1 cellular context compared by ENCODE assay signal in the genomic region with DNA sequence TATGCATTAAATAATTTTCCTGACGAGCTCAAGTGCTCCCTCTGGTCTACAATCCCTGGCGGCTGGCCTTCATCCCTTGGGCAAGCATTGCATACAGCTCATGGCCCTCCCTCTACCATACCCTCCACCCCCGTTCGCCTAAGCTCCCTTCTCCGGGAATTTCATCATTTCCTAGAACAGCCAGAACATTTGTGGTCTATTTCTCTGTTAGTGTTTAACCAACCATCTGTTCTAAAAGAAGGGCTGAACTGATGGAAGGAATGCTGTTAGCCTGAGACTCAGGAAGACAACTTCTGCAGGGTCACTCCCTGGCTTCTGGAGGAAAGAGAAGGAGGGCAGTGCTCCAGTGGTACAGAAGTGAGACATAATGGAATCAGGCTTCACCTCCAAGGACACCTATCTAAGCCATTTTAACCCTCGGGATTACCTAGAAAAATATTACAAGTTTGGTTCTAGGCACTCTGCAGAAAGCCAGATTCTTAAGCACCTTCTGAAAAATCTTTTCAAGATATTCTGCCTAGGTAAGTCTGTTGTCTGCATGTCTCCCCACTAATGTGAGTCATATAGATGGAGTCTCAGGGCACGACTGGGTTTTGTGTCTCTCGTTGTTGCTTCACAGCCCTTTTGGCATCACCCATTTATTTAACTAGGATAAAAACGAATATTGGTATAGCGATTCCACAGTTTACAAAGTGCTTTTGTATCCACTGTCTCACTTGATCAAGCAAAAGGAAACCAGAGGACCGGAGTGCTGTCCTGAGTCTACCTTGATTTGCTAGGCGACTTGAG.
TF ChIP-seq lines count a peak whose summit lies in the region.

A gene (plus strand): TSS at position 210 of the 789 bp plus-strand sequence. CDS start 158 bp downstream, at position 368.

TF ChIP-seq in GM23338, 12 proteins besides CTCF, POLR2A, EP300 and RAD21 (continued from another document):
- TF ChIP-seq, protein P1, sequence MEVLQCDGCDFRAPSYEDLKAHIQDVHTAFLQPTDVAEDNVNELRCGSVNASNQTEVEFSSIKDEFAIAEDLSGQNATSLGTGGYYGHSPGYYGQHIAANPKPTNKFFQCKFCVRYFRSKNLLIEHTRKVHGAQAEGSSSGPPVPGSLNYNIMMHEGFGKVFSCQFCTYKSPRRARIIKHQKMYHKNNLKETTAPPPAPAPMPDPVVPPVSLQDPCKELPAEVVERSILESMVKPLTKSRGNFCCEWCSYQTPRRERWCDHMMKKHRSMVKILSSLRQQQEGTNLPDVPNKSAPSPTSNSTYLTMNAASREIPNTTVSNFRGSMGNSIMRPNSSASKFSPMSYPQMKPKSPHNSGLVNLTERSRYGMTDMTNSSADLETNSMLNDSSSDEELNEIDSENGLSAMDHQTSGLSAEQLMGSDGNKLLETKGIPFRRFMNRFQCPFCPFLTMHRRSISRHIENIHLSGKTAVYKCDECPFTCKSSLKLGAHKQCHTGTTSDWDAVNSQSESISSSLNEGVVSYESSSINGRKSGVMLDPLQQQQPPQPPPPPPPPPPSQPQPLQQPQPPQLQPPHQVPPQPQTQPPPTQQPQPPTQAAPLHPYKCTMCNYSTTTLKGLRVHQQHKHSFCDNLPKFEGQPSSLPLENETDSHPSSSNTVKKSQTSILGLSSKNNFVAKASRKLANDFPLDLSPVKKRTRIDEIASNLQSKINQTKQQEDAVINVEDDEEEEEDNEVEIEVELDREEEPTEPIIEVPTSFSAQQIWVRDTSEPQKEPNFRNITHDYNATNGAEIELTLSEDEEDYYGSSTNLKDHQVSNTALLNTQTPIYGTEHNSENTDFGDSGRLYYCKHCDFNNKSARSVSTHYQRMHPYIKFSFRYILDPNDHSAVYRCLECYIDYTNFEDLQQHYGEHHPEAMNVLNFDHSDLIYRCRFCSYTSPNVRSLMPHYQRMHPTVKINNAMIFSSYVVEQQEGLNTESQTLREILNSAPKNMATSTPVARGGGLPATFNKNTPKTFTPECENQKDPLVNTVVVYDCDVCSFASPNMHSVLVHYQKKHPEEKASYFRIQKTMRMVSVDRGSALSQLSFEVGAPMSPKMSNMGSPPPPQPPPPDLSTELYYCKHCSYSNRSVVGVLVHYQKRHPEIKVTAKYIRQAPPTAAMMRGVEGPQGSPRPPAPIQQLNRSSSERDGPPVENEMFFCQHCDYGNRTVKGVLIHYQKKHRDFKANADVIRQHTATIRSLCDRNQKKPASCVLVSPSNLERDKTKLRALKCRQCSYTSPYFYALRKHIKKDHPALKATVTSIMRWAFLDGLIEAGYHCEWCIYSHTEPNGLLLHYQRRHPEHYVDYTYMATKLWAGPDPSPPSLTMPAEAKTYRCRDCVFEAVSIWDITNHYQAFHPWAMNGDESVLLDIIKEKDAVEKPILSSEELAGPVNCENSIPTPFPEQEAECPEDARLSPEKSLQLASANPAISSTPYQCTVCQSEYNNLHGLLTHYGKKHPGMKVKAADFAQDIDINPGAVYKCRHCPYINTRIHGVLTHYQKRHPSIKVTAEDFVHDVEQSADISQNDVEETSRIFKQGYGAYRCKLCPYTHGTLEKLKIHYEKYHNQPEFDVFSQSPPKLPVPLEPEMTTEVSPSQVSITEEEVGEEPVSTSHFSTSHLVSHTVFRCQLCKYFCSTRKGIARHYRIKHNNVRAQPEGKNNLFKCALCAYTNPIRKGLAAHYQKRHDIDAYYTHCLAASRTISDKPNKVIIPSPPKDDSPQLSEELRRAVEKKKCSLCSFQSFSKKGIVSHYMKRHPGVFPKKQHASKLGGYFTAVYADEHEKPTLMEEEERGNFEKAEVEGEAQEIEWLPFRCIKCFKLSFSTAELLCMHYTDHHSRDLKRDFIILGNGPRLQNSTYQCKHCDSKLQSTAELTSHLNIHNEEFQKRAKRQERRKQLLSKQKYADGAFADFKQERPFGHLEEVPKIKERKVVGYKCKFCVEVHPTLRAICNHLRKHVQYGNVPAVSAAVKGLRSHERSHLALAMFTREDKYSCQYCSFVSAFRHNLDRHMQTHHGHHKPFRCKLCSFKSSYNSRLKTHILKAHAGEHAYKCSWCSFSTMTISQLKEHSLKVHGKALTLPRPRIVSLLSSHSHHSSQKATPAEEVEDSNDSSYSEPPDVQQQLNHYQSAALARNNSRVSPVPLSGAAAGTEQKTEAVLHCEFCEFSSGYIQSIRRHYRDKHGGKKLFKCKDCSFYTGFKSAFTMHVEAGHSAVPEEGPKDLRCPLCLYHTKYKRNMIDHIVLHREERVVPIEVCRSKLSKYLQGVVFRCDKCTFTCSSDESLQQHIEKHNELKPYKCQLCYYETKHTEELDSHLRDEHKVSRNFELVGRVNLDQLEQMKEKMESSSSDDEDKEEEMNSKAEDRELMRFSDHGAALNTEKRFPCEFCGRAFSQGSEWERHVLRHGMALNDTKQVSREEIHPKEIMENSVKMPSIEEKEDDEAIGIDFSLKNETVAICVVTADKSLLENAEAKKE (CRISPR knock-in tag; IDR thresholded peaks at IDR 0.05), result no peak
- no peak for TF ChIP-seq NANOG (IDR thresholded peaks at IDR 0.05; ENCODE audit: borderline replicate concordance)
- no peak for TF ChIP-seq POLR2AphosphoS5 (IDR thresholded peaks at IDR 0.05; ENCODE audit: low read depth)
TF ChIP-seq in GM23338: peak in this region for 0.
